Comparison of ENCODE assay signal across 1 cellular context in genomic region chr6:26468829-26469228, GRCh38.
TF ChIP-seq lines count a peak whose summit lies in the region.

No MANE protein-coding gene starts in this region.

TF ChIP-seq in HepG2, 621 proteins besides CTCF, POLR2A, EP300 and RAD21:
- TF ChIP-seq ZNF784 (CRISPR knock-in tag; IDR thresholded peaks at IDR 0.05; ENCODE audit: borderline replicate concordance), result no peak
- TF ChIP-seq, protein P1, sequence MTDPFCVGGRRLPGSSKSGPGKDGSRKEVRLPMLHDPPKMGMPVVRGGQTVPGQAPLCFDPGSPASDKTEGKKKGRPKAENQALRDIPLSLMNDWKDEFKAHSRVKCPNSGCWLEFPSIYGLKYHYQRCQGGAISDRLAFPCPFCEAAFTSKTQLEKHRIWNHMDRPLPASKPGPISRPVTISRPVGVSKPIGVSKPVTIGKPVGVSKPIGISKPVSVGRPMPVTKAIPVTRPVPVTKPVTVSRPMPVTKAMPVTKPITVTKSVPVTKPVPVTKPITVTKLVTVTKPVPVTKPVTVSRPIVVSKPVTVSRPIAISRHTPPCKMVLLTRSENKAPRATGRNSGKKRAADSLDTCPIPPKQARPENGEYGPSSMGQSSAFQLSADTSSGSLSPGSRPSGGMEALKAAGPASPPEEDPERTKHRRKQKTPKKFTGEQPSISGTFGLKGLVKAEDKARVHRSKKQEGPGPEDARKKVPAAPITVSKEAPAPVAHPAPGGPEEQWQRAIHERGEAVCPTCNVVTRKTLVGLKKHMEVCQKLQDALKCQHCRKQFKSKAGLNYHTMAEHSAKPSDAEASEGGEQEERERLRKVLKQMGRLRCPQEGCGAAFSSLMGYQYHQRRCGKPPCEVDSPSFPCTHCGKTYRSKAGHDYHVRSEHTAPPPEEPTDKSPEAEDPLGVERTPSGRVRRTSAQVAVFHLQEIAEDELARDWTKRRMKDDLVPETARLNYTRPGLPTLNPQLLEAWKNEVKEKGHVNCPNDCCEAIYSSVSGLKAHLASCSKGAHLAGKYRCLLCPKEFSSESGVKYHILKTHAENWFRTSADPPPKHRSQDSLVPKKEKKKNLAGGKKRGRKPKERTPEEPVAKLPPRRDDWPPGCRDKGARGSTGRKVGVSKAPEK (CRISPR knock-in tag; IDR thresholded peaks at IDR 0.05; ENCODE audit: borderline replicate concordance), result no peak
- peak; percentile 31 for TF ChIP-seq RBM22 (optimal IDR thresholded peaks at IDR 0.05; ENCODE audit: low read length)
- no peak for TF ChIP-seq PHF20 (CRISPR knock-in tag; IDR thresholded peaks at IDR 0.05)
- no peak for TF ChIP-seq RBAK (CRISPR knock-in tag; IDR thresholded peaks at IDR 0.05)
